ENCODE assay signal across 14 cellular contexts in the genomic region with DNA sequence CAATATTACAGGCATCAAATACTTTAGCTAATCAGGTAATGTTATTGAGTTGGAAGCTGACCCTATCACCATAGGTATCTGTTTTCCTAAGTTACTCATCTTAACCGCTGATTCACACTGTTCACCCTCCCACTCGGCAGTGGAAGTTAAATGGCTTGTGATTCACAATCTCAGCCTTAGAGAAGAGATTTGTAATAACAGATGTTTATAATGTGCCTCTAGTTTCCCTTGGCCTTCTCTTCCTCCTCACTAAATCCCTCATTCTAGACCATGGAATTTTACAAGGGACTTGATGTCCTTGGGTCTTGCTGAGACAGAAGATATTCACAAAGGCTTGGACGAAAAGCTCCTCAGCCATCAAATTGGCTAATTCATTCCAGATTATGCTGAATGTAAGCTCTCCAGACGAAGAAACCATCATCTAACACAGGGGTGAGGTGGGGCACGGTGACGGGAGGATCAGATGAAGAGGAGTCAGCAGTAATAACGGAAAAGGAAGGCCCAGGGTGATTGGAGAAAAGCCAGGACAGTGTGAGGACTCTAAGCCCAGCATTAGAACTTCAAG.
DNase-seq lines count a peak whose midpoint lies in the region; ATAC-seq and TF ChIP-seq lines count a peak whose summit lies in the region.
"Had no signal": no experiment of that assay in that cellular context is flagged by ENCODE, and none has a peak within 500 bp of the region (broad histone marks: within the 10 kb centered on the region; RNA-seq: fewer than 3 reads in every experiment).

No MANE protein-coding gene starts in this region.

- DNase-seq in Caki2 (ENCODE audit: low read depth), result peak; percentile 49
- no peak for DNase-seq in RWPE2 (ENCODE audit: low spot score)
- peak; percentile 60 for DNase-seq in fibroblast of pulmonary artery (ENCODE audit: low read depth)
- DNase-seq in C1 segment of cervical spinal cord (lab: John Stamatoyannopoulos, UW), result no peak
- DNase-seq in WTC11 (ENCODE audit: low spot score), result no peak
- DNase-seq: activated CD4-positive, alpha-beta T cell treated with anti-CD3 and anti-CD28 coated beads, Interleukin-2, amount 50 U/mL, for 48 hours; activated naive CD8-positive, alpha-beta T cell treated with anti-CD3 and anti-CD28 coated beads for 36 hours; CD8-positive, alpha-beta T cell; Karpas-422; NCI-H526; spleen had no signal

- in situ Hi-C loops in Caki2 (cut with HindIII; ENCODE audit: low pct_unique_long_range_greater_than_20kb, low sequenced_read_pairs), result no loop called here

- H3K4me1 ChIP-seq in RWPE2 (ENCODE audit: insufficient read depth, poor library complexity, severe bottlenecking) (peaks cover 10% of the 10 kb centered on the region), skeletal muscle satellite cell (ENCODE audit: control insufficient read depth, insufficient read depth, low read length) (peaks cover 21% of the 10 kb centered on the region)
- H3K4me1 ChIP-seq: spleen had no signal

- peak overlapping the region; percentile 35 for H3K27ac ChIP-seq in RWPE2 (ENCODE audit: poor library complexity, severe bottlenecking)

- H3K9me3 ChIP-seq in RWPE2 (ENCODE audit: severe bottlenecking) (no peaks in the 10 kb centered on the region), skeletal muscle satellite cell (replicated peaks; ENCODE audit: low read length) (no peaks in the 10 kb centered on the region)

- CTCF ChIA-PET in WTC11 (lab: Charles Lee), result no interaction called here

- H3K27me3 ChIP-seq in RWPE2 (ENCODE audit: insufficient read depth, poor library complexity, severe bottlenecking) (no peaks in the 10 kb centered on the region), skeletal muscle satellite cell (ENCODE audit: control insufficient read depth, insufficient read depth, low read length) (no peaks in the 10 kb centered on the region)
- H3K27me3 ChIP-seq: spleen had no signal

- H3K36me3 Mint-ChIP-seq in WTC11, result no peaks in the 10 kb centered on the region
- H3K36me3 Mint-ChIP-seq: activated naive CD8-positive, alpha-beta T cell treated with anti-CD3 and anti-CD28 coated beads for 36 hours; CD8-positive, alpha-beta T cell had no signal

- peak overlapping the region; percentile 57 for H3K9ac ChIP-seq in skeletal muscle satellite cell (ENCODE audit: low read depth, low read length)

- H3K4me3 Mint-ChIP-seq in WTC11, result no peak overlapping the region
- H3K4me3 Mint-ChIP-seq: activated naive CD8-positive, alpha-beta T cell treated with anti-CD3 and anti-CD28 coated beads for 36 hours; CD8-positive, alpha-beta T cell had no signal

- H3K4me2 ChIP-seq in skeletal muscle satellite cell (ENCODE audit: low read length), result peak overlapping the region; percentile 57

- H3K9me3 Mint-ChIP-seq in WTC11, result peaks cover 4% of the 10 kb centered on the region

- H3K4me3 ChIP-seq in RWPE2 (ENCODE audit: severe bottlenecking) (no peak overlapping the region), fibroblast of pulmonary artery (replicated peaks; ENCODE audit: low read depth, low read length) (no peak overlapping the region), skeletal muscle satellite cell (ENCODE audit: low read length) (peak overlapping the region; percentile 37)
- H3K4me3 ChIP-seq: spleen had no signal

- TF ChIP-seq CTCF in RWPE2 (IDR thresholded peaks at IDR 0.05; ENCODE audit: poor library complexity, severe bottlenecking) (no peak), fibroblast of pulmonary artery (IDR thresholded peaks at IDR 0.05; ENCODE audit: low read length, missing control alignments) (no peak), WTC11 (IDR thresholded peaks at IDR 0.05) (no peak)

- ATAC-seq in RWPE2 (ENCODE audit: low read depth), result peak; percentile 100
- ATAC-seq in GM18870 (IDR thresholded peaks at IDR 0.05; ENCODE audit: unreplicated experiment), result no peak
- no peak for ATAC-seq in GM21526 (IDR thresholded peaks at IDR 0.05; ENCODE audit: low FRiP score, unreplicated experiment)
- no peak for ATAC-seq in WTC11
- ATAC-seq: CD8-positive, alpha-beta T cell had no signal

- no peaks in the 10 kb centered on the region for H3K4me1 Mint-ChIP-seq in WTC11
- H3K4me1 Mint-ChIP-seq: activated naive CD8-positive, alpha-beta T cell treated with anti-CD3 and anti-CD28 coated beads for 36 hours had no signal

- no peaks in the 10 kb centered on the region for H3K36me3 ChIP-seq in RWPE2 (ENCODE audit: low read depth)
- no peaks in the 10 kb centered on the region for H3K36me3 ChIP-seq in skeletal muscle satellite cell (ENCODE audit: insufficient read depth, low read length)
- H3K36me3 ChIP-seq: spleen had no signal

- H3K27me3 Mint-ChIP-seq in WTC11 (ENCODE audit: low read depth), result no peaks in the 10 kb centered on the region

- POLR2A ChIA-PET in WTC11 (lab: Charles Lee), result no interaction called here

- H3K27ac Mint-ChIP-seq in WTC11, result no peak overlapping the region
- H3K27ac Mint-ChIP-seq: activated naive CD8-positive, alpha-beta T cell treated with anti-CD3 and anti-CD28 coated beads for 36 hours; CD8-positive, alpha-beta T cell had no signal

TF ChIP-seq in WTC11, 78 proteins besides CTCF, POLR2A, EP300 and RAD21 (continues in another document):
- TF ChIP-seq USF1 (CRISPR knock-in tag; IDR thresholded peaks at IDR 0.05), result no peak
- no peak for TF ChIP-seq KAT7 (CRISPR knock-in tag; IDR thresholded peaks at IDR 0.05; ENCODE audit: borderline replicate concordance)
- TF ChIP-seq, protein P1, sequence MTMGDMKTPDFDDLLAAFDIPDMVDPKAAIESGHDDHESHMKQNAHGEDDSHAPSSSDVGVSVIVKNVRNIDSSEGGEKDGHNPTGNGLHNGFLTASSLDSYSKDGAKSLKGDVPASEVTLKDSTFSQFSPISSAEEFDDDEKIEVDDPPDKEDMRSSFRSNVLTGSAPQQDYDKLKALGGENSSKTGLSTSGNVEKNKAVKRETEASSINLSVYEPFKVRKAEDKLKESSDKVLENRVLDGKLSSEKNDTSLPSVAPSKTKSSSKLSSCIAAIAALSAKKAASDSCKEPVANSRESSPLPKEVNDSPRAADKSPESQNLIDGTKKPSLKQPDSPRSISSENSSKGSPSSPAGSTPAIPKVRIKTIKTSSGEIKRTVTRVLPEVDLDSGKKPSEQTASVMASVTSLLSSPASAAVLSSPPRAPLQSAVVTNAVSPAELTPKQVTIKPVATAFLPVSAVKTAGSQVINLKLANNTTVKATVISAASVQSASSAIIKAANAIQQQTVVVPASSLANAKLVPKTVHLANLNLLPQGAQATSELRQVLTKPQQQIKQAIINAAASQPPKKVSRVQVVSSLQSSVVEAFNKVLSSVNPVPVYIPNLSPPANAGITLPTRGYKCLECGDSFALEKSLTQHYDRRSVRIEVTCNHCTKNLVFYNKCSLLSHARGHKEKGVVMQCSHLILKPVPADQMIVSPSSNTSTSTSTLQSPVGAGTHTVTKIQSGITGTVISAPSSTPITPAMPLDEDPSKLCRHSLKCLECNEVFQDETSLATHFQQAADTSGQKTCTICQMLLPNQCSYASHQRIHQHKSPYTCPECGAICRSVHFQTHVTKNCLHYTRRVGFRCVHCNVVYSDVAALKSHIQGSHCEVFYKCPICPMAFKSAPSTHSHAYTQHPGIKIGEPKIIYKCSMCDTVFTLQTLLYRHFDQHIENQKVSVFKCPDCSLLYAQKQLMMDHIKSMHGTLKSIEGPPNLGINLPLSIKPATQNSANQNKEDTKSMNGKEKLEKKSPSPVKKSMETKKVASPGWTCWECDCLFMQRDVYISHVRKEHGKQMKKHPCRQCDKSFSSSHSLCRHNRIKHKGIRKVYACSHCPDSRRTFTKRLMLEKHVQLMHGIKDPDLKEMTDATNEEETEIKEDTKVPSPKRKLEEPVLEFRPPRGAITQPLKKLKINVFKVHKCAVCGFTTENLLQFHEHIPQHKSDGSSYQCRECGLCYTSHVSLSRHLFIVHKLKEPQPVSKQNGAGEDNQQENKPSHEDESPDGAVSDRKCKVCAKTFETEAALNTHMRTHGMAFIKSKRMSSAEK (CRISPR knock-in tag; IDR thresholded peaks at IDR 0.05; ENCODE audit: borderline replicate concordance), result no peak
- TF ChIP-seq, protein P2, sequence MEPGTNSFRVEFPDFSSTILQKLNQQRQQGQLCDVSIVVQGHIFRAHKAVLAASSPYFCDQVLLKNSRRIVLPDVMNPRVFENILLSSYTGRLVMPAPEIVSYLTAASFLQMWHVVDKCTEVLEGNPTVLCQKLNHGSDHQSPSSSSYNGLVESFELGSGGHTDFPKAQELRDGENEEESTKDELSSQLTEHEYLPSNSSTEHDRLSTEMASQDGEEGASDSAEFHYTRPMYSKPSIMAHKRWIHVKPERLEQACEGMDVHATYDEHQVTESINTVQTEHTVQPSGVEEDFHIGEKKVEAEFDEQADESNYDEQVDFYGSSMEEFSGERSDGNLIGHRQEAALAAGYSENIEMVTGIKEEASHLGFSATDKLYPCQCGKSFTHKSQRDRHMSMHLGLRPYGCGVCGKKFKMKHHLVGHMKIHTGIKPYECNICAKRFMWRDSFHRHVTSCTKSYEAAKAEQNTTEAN (CRISPR knock-in tag; IDR thresholded peaks at IDR 0.05), result no peak
- no peak for TF ChIP-seq NFYB (CRISPR knock-in tag; conservative IDR thresholded peaks at IDR 0.05; ENCODE audit: low read depth)
- no peak for TF ChIP-seq ZNF425 (CRISPR knock-in tag; conservative IDR thresholded peaks at IDR 0.05)
- no peak for TF ChIP-seq ELF4 (CRISPR knock-in tag; IDR thresholded peaks at IDR 0.05; ENCODE audit: low read depth)
- no peak for TF ChIP-seq TCF7 (CRISPR knock-in tag; IDR thresholded peaks at IDR 0.05; ENCODE audit: low read depth)
- TF ChIP-seq ZNF416 (CRISPR knock-in tag; IDR thresholded peaks at IDR 0.05), result no peak

Comparison
In these comparisons a context has a peak if more than half of its experiments do, and no peak if none do; other contexts are left out.
1. DNase-seq: peak in Caki2 (single experiment) and fibroblast of pulmonary artery (single experiment); none in RWPE2 (single experiment), C1 segment of cervical spinal cord (0 of 14) and WTC11 (single experiment).